Comparison of ENCODE assay signal across 9 cellular contexts in the genomic region with DNA sequence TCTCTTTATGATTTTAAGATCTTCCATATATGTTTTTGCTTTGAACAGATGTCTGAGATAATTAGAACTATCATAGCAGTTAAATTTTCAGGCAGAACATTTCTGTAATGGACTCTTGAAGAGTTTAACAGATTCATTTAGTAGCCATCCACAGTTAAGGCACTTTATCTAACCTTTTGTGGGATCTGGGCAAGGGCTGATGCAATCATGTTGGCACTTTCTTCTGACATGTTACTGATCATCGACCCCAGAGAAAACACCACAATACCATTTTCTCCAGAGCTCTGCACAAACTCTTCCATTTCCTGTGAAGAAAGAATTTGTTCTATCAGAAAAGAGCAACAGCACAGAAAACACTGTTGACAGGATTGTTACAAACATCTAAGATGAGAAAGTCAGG. TPM values are rescaled to one million over a fixed set of nuclear protein-coding genes. Genes with fewer than 3 reads are reported as not detected.
"Had no signal": no experiment of that assay in that cellular context is flagged by ENCODE, and none has a peak within 500 bp of the region (broad histone marks: within the 10 kb centered on the region; RNA-seq: fewer than 3 reads in every experiment).

No MANE protein-coding gene starts in this region.

RNA-seq across cellular contexts. Expression of a gene that starts 15.8 kb away (rescaled TPM):
- total RNA-seq: dermis blood vessel endothelial cell, esophagus squamous epithelium, glomerular endothelial cell, kidney epithelial cell, left cardiac atrium, left ventricle myocardium inferior, mammary epithelial cell had no signal
- polyA plus RNA-seq: heart right ventricle; mammary epithelial cell; naive thymus-derived CD4-positive, alpha-beta T cell had no signal
